In genomic region chr1:64019818-64020217, GRCh38 we compare ENCODE assay signal across 9 cellular contexts.
DNase-seq lines count a peak whose midpoint lies in the region; ATAC-seq, FAIRE-seq and TF ChIP-seq lines count a peak whose summit lies in the region.
"Had no signal": no experiment of that assay in that cellular context is flagged by ENCODE, and none has a peak within 500 bp of the region (broad histone marks: within the 10 kb centered on the region; RNA-seq: fewer than 3 reads in every experiment).

No MANE protein-coding gene starts in this region.

- H3K36me3 Mint-ChIP-seq in T-cell: no peaks in the 10 kb centered on the region
- H3K36me3 Mint-ChIP-seq in activated CD4-positive, alpha-beta memory T cell treated with anti-CD3 and anti-CD28 coated beads for 36 hours: no peaks in the 10 kb centered on the region

- H3K4me1 ChIP-seq in right cardiac atrium (ENCODE audit: control insufficient read depth, insufficient read depth, low read length) (no peaks in the 10 kb centered on the region), thoracic aorta (ENCODE audit: control insufficient read depth in 1 of 2, low read depth in 2 of 2) (peaks cover 0 to 43% of the 10 kb centered on the region in 2 donors)

- H3K4me1 Mint-ChIP-seq in T-cell: peaks cover 14 to 16% (median 15%) of the 10 kb centered on the region in 3 donors
- peaks cover 11% of the 10 kb centered on the region for H3K4me1 Mint-ChIP-seq in activated CD4-positive, alpha-beta memory T cell treated with anti-CD3 and anti-CD28 coated beads for 36 hours (ENCODE audit: low read depth)

- no peaks in the 10 kb centered on the region for H3K9me3 ChIP-seq in right cardiac atrium (ENCODE audit: control insufficient read depth, low read length)
- no peaks in the 10 kb centered on the region for H3K9me3 ChIP-seq in thoracic aorta

- 49% methylated on average over 2 of the region's 2 CpGs for WGBS in right cardiac atrium

- H3K36me3 ChIP-seq in thoracic aorta: no peaks in the 10 kb centered on the region

- H3K4me3 Mint-ChIP-seq in T-cell: peak overlapping the region in 2 of 3 donors; percentile 1 to 41
- H3K4me3 Mint-ChIP-seq in activated CD4-positive, alpha-beta memory T cell treated with anti-CD3 and anti-CD28 coated beads for 36 hours: no peak overlapping the region

- no peaks in the 10 kb centered on the region for H3K9me3 Mint-ChIP-seq in T-cell
- no peaks in the 10 kb centered on the region for H3K9me3 Mint-ChIP-seq in activated CD4-positive, alpha-beta memory T cell treated with anti-CD3 and anti-CD28 coated beads for 36 hours

- no peak overlapping the region for H3K27ac ChIP-seq in right cardiac atrium (ENCODE audit: low read length)
- peak overlapping the region; percentile 32 to 67 for H3K27ac ChIP-seq in thoracic aorta

- TF ChIP-seq CTCF in thoracic aorta (IDR thresholded peaks at IDR 0.05): no peak

- peak; percentile 60 for ATAC-seq in HG02885 (IDR thresholded peaks at IDR 0.05; ENCODE audit: poor library complexity, unreplicated experiment)
- no peak for ATAC-seq in T-cell (replicated peaks in 1 of 4)
- ATAC-seq in right cardiac atrium: peak in 1 of 2 donors; percentile 54
- ATAC-seq in thoracic aorta (ENCODE audit: insufficient number of reproducible peaks, low FRiP score, low read depth): no peak

- H3K4me3 ChIP-seq in right cardiac atrium (ENCODE audit: low read length) (peak overlapping the region; percentile 18), thoracic aorta (peak overlapping the region; percentile 58)

- no peaks in the 10 kb centered on the region for H3K27me3 Mint-ChIP-seq in T-cell
- H3K27me3 Mint-ChIP-seq in activated CD4-positive, alpha-beta memory T cell treated with anti-CD3 and anti-CD28 coated beads for 36 hours: no peaks in the 10 kb centered on the region

- peak overlapping the region in 1 of 2 donors; percentile 17 for H3K27ac Mint-ChIP-seq in T-cell
- no peak overlapping the region for H3K27ac Mint-ChIP-seq in activated CD4-positive, alpha-beta memory T cell treated with anti-CD3 and anti-CD28 coated beads for 36 hours

- no peaks in the 10 kb centered on the region for H3K27me3 ChIP-seq in right cardiac atrium (ENCODE audit: control insufficient read depth, insufficient read depth)
- no peaks in the 10 kb centered on the region for H3K27me3 ChIP-seq in thoracic aorta (replicated peaks; ENCODE audit: insufficient read depth)

- intact Hi-C loops in right cardiac atrium (cut with DNase I): no loop called here
- intact Hi-C loops in activated CD4-positive, alpha-beta memory T cell treated with anti-CD3 and anti-CD28 coated beads for 36 hours (cut with micrococcal nuclease): no loop called here

- FAIRE-seq in GM18507 (lab: Jason Lieb, UNC): peak; percentile 51
- FAIRE-seq: endothelial cell of umbilical vein had no signal

- POLR2A ChIA-PET in T-cell (lab: Charles Lee): no interaction called here
- POLR2A ChIA-PET in activated CD4-positive, alpha-beta memory T cell treated with anti-CD3 and anti-CD28 coated beads for 36 hours (lab: Charles Lee): no interaction called here

- CTCF ChIA-PET in T-cell (lab: Charles Lee): no interaction called here
- CTCF ChIA-PET in activated CD4-positive, alpha-beta memory T cell treated with anti-CD3 and anti-CD28 coated beads for 36 hours (lab: Charles Lee): interaction anchor here (2.2 kb wide), 1 partner anchor 118 kb away, joined by 5 read pairs; no protein-coding TSS in a partner anchor

- DNase-seq in GM18507 (ENCODE audit: extremely low spot score, insufficient read length, low read depth): peak; percentile 0
- DNase-seq in T-cell: peak in 3 of 34 experiments; percentile 1 to 7 (median 2)
- no peak for DNase-seq in right cardiac atrium
- no peak for DNase-seq in thoracic aorta (ENCODE audit: low spot score)
- no peak for DNase-seq in activated CD4-positive, alpha-beta memory T cell treated with anti-CD3 and anti-CD28 coated beads for 36 hours
- DNase-seq in NCI-H2171 treated with DMSO at 0.1 percent for 48 hours (lab: John Stamatoyannopoulos, UW): no peak
- DNase-seq in GOT3 (lab: John Stamatoyannopoulos, UW): no peak
